1 cellular context compared by ENCODE assay signal in the genomic region with DNA sequence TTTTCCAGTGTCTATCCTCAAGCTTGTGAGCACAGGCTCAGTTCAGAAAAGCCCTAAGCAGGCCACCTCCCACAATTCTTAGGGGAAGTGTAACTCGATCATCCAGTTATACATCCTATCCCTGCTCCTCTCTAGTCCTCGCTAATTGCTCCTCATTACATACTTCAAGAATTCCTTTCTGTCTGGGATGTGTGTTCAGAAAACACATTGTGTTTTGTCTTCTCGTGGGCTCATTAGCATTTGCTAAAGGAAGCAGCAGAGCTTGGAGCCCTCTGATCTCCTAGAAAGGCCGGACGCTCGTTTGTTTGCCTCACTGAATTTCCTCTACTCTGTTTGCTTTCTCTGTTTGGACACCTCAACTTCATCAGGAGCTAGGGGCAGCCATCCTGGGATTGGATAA.
A peak's percentile ranks its signal among the peaks of the same experiment; 100 is the strongest.
TF ChIP-seq lines count a peak whose summit lies in the region.

No MANE protein-coding gene starts in this region.

TF ChIP-seq in HepG2, 621 proteins besides CTCF, POLR2A, EP300 and RAD21 (continued from another document and continues in another):
- TF ChIP-seq, protein P1, sequence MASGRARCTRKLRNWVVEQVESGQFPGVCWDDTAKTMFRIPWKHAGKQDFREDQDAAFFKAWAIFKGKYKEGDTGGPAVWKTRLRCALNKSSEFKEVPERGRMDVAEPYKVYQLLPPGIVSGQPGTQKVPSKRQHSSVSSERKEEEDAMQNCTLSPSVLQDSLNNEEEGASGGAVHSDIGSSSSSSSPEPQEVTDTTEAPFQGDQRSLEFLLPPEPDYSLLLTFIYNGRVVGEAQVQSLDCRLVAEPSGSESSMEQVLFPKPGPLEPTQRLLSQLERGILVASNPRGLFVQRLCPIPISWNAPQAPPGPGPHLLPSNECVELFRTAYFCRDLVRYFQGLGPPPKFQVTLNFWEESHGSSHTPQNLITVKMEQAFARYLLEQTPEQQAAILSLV (CRISPR knock-in tag; IDR thresholded peaks at IDR 0.05; ENCODE audit: borderline replicate concordance) = no peak
- no peak for TF ChIP-seq SMAD9 (CRISPR knock-in tag; IDR thresholded peaks at IDR 0.05)
- no peak for TF ChIP-seq ZNF556 (CRISPR knock-in tag; IDR thresholded peaks at IDR 0.05; ENCODE audit: borderline replicate concordance)
- TF ChIP-seq CENPX (CRISPR knock-in tag; IDR thresholded peaks at IDR 0.05) = no peak
- TF ChIP-seq SIX1 (CRISPR knock-in tag; IDR thresholded peaks at IDR 0.05; ENCODE audit: borderline replicate concordance) = peak; percentile 71; the same call in 1 of the 2 replicates
- TF ChIP-seq HDAC1 (CRISPR knock-in tag; IDR thresholded peaks at IDR 0.05) = peak; percentile 45; the same call in 1 of the 2 replicates
- TF ChIP-seq, protein P2, sequence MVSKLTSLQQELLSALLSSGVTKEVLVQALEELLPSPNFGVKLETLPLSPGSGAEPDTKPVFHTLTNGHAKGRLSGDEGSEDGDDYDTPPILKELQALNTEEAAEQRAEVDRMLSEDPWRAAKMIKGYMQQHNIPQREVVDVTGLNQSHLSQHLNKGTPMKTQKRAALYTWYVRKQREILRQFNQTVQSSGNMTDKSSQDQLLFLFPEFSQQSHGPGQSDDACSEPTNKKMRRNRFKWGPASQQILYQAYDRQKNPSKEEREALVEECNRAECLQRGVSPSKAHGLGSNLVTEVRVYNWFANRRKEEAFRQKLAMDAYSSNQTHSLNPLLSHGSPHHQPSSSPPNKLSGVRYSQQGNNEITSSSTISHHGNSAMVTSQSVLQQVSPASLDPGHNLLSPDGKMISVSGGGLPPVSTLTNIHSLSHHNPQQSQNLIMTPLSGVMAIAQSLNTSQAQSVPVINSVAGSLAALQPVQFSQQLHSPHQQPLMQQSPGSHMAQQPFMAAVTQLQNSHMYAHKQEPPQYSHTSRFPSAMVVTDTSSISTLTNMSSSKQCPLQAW (CRISPR knock-in tag; IDR thresholded peaks at IDR 0.05) = no peak
- peak; percentile 9 for TF ChIP-seq HNF4A (CRISPR knock-in tag; IDR thresholded peaks at IDR 0.05)
- TF ChIP-seq ZNF253 (CRISPR knock-in tag; IDR thresholded peaks at IDR 0.05; ENCODE audit: borderline replicate concordance) = no peak
- TF ChIP-seq ZNF761 (CRISPR knock-in tag; conservative IDR thresholded peaks at IDR 0.05) = no peak
- no peak for TF ChIP-seq MEIS1 (CRISPR knock-in tag; IDR thresholded peaks at IDR 0.05; ENCODE audit: borderline replicate concordance)
- TF ChIP-seq, protein P3, sequence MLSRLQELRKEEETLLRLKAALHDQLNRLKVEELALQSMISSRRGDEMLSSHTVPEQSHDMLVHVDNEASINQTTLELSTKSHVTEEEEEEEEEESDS (CRISPR knock-in tag; IDR thresholded peaks at IDR 0.05; ENCODE audit: borderline replicate concordance) = no peak
- peak; percentile 75 for TF ChIP-seq ZNF143 (CRISPR knock-in tag; IDR thresholded peaks at IDR 0.05)
- no peak for TF ChIP-seq ISX (CRISPR knock-in tag; conservative IDR thresholded peaks at IDR 0.05)
- TF ChIP-seq, protein P4, sequence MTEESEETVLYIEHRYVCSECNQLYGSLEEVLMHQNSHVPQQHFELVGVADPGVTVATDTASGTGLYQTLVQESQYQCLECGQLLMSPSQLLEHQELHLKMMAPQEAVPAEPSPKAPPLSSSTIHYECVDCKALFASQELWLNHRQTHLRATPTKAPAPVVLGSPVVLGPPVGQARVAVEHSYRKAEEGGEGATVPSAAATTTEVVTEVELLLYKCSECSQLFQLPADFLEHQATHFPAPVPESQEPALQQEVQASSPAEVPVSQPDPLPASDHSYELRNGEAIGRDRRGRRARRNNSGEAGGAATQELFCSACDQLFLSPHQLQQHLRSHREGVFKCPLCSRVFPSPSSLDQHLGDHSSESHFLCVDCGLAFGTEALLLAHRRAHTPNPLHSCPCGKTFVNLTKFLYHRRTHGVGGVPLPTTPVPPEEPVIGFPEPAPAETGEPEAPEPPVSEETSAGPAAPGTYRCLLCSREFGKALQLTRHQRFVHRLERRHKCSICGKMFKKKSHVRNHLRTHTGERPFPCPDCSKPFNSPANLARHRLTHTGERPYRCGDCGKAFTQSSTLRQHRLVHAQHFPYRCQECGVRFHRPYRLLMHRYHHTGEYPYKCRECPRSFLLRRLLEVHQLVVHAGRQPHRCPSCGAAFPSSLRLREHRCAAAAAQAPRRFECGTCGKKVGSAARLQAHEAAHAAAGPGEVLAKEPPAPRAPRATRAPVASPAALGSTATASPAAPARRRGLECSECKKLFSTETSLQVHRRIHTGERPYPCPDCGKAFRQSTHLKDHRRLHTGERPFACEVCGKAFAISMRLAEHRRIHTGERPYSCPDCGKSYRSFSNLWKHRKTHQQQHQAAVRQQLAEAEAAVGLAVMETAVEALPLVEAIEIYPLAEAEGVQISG (CRISPR knock-in tag; IDR thresholded peaks at IDR 0.05) = peak; percentile 75
- TF ChIP-seq, protein P5, sequence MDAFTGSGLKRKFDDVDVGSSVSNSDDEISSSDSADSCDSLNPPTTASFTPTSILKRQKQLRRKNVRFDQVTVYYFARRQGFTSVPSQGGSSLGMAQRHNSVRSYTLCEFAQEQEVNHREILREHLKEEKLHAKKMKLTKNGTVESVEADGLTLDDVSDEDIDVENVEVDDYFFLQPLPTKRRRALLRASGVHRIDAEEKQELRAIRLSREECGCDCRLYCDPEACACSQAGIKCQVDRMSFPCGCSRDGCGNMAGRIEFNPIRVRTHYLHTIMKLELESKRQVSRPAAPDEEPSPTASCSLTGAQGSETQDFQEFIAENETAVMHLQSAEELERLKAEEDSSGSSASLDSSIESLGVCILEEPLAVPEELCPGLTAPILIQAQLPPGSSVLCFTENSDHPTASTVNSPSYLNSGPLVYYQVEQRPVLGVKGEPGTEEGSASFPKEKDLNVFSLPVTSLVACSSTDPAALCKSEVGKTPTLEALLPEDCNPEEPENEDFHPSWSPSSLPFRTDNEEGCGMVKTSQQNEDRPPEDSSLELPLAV (CRISPR knock-in tag; conservative IDR thresholded peaks at IDR 0.05; ENCODE audit: low read depth) = no peak
- TF ChIP-seq FOXP1 (IDR thresholded peaks at IDR 0.05) = no peak
- TF ChIP-seq FOXP1 (CRISPR knock-in tag; IDR thresholded peaks at IDR 0.05) = peak; percentile 53; the same call in 1 of the 2 replicates
- TF ChIP-seq EHMT2 (IDR thresholded peaks at IDR 0.05; ENCODE audit: borderline replicate concordance, low read depth, low read length) = no peak
- TF ChIP-seq SP4 (CRISPR knock-in tag; IDR thresholded peaks at IDR 0.05) = no peak
- TF ChIP-seq RBAK (CRISPR knock-in tag; IDR thresholded peaks at IDR 0.05) = no peak
- TF ChIP-seq, protein P6, sequence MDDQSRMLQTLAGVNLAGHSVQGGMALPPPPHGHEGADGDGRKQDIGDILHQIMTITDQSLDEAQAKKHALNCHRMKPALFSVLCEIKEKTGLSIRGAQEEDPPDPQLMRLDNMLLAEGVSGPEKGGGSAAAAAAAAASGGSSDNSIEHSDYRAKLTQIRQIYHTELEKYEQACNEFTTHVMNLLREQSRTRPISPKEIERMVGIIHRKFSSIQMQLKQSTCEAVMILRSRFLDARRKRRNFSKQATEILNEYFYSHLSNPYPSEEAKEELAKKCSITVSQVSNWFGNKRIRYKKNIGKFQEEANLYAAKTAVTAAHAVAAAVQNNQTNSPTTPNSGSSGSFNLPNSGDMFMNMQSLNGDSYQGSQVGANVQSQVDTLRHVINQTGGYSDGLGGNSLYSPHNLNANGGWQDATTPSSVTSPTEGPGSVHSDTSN (CRISPR knock-in tag; IDR thresholded peaks at IDR 0.05; ENCODE audit: borderline replicate concordance) = no peak
- TF ChIP-seq SOX6 (IDR thresholded peaks at IDR 0.05) = no peak
- TF ChIP-seq SOX6 (CRISPR knock-in tag; IDR thresholded peaks at IDR 0.05) = peak; percentile 85
- TF ChIP-seq, protein P7, sequence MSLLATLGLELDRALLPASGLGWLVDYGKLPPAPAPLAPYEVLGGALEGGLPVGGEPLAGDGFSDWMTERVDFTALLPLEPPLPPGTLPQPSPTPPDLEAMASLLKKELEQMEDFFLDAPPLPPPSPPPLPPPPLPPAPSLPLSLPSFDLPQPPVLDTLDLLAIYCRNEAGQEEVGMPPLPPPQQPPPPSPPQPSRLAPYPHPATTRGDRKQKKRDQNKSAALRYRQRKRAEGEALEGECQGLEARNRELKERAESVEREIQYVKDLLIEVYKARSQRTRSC (CRISPR knock-in tag; IDR thresholded peaks at IDR 0.05; ENCODE audit: low read depth) = no peak
- no peak for TF ChIP-seq SRSF1 (optimal IDR thresholded peaks at IDR 0.05; ENCODE audit: low read depth, low read length)
- TF ChIP-seq SIN3B (IDR thresholded peaks at IDR 0.05; ENCODE audit: low read length) = no peak
- TF ChIP-seq, protein P8, sequence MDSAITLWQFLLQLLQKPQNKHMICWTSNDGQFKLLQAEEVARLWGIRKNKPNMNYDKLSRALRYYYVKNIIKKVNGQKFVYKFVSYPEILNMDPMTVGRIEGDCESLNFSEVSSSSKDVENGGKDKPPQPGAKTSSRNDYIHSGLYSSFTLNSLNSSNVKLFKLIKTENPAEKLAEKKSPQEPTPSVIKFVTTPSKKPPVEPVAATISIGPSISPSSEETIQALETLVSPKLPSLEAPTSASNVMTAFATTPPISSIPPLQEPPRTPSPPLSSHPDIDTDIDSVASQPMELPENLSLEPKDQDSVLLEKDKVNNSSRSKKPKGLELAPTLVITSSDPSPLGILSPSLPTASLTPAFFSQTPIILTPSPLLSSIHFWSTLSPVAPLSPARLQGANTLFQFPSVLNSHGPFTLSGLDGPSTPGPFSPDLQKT (CRISPR knock-in tag; IDR thresholded peaks at IDR 0.05; ENCODE audit: borderline replicate concordance) = no peak
- peak; percentile 23; the same call in 1 of the 2 replicates for TF ChIP-seq JUND (CRISPR knock-in tag; IDR thresholded peaks at IDR 0.05)
- no peak for TF ChIP-seq ZNF549 (CRISPR knock-in tag; IDR thresholded peaks at IDR 0.05)
- no peak for TF ChIP-seq ZNF709 (CRISPR knock-in tag; IDR thresholded peaks at IDR 0.05)
- TF ChIP-seq, protein P9, sequence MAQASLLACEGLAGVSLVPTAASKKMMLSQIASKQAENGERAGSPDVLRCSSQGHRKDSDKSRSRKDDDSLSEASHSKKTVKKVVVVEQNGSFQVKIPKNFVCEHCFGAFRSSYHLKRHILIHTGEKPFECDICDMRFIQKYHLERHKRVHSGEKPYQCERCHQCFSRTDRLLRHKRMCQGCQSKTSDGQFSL (CRISPR knock-in tag; IDR thresholded peaks at IDR 0.05) = no peak
- TF ChIP-seq, protein P10, sequence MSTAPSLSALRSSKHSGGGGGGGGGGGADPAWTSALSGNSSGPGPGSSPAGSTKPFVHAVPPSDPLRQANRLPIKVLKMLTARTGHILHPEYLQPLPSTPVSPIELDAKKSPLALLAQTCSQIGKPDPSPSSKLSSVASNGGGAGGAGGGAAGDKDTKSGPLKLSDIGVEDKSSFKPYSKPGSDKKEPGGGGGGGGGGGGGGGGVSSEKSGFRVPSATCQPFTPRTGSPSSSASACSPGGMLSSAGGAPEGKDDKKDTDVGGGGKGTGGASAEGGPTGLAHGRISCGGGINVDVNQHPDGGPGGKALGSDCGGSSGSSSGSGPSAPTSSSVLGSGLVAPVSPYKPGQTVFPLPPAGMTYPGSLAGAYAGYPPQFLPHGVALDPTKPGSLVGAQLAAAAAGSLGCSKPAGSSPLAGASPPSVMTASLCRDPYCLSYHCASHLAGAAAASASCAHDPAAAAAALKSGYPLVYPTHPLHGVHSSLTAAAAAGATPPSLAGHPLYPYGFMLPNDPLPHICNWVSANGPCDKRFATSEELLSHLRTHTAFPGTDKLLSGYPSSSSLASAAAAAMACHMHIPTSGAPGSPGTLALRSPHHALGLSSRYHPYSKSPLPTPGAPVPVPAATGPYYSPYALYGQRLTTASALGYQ (CRISPR knock-in tag; IDR thresholded peaks at IDR 0.05) = peak; percentile 40; the same call in 1 of the 2 replicates
- TF ChIP-seq, protein P11, sequence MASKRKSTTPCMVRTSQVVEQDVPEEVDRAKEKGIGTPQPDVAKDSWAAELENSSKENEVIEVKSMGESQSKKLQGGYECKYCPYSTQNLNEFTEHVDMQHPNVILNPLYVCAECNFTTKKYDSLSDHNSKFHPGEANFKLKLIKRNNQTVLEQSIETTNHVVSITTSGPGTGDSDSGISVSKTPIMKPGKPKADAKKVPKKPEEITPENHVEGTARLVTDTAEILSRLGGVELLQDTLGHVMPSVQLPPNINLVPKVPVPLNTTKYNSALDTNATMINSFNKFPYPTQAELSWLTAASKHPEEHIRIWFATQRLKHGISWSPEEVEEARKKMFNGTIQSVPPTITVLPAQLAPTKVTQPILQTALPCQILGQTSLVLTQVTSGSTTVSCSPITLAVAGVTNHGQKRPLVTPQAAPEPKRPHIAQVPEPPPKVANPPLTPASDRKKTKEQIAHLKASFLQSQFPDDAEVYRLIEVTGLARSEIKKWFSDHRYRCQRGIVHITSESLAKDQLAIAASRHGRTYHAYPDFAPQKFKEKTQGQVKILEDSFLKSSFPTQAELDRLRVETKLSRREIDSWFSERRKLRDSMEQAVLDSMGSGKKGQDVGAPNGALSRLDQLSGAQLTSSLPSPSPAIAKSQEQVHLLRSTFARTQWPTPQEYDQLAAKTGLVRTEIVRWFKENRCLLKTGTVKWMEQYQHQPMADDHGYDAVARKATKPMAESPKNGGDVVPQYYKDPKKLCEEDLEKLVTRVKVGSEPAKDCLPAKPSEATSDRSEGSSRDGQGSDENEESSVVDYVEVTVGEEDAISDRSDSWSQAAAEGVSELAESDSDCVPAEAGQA (IDR thresholded peaks at IDR 0.05; ENCODE audit: low read depth) = no peak
- TF ChIP-seq, protein P11 (CRISPR knock-in tag; IDR thresholded peaks at IDR 0.05; ENCODE audit: borderline replicate concordance) = no peak
- TF ChIP-seq ISL2 (CRISPR knock-in tag; IDR thresholded peaks at IDR 0.05) = peak; percentile 69
- TF ChIP-seq MYC (CRISPR knock-in tag; IDR thresholded peaks at IDR 0.05; ENCODE audit: borderline replicate concordance) = no peak
- peak; percentile 30; the same call in 1 of the 2 replicates for TF ChIP-seq HDAC2 (CRISPR knock-in tag; IDR thresholded peaks at IDR 0.05)
- TF ChIP-seq ZMYM4 (CRISPR knock-in tag; IDR thresholded peaks at IDR 0.05) = peak; percentile 49; the same call in 1 of the 2 replicates
- TF ChIP-seq HOXA3 (CRISPR knock-in tag; IDR thresholded peaks at IDR 0.05) = 0 out of 2 replicates have a peak, but pooled peaks have one; percentile 45
- peak; percentile 46; the same call in 1 of the 2 replicates for TF ChIP-seq ZNF558 (CRISPR knock-in tag; IDR thresholded peaks at IDR 0.05; ENCODE audit: borderline replicate concordance)
